In genomic region chr2:128408349-128409305, GRCh38 we compare ENCODE assay signal across 12 cellular contexts.
DNase-seq lines count a peak whose midpoint lies in the region; ATAC-seq, FAIRE-seq and TF ChIP-seq lines count a peak whose summit lies in the region.
"Had no signal": no experiment of that assay in that cellular context is flagged by ENCODE, and none has a peak within 500 bp of the region (broad histone marks: within the 10 kb centered on the region; RNA-seq: fewer than 3 reads in every experiment).

No MANE protein-coding gene starts in this region.

- no peak for TF ChIP-seq CTCF in epithelial cell of esophagus (IDR thresholded peaks at IDR 0.05; ENCODE audit: insufficient read depth, low read depth, low read length, missing control alignments)

- TF ChIP-seq POLR2A in GM12892 (IDR thresholded peaks at IDR 0.05; ENCODE audit: low read depth, low read length), result no peak

- no peak for FAIRE-seq in GM12892 (lab: Jason Lieb, UNC)

- H3K4me3 ChIP-seq in epithelial cell of esophagus (ENCODE audit: low read length), result no peak overlapping the region

- ATAC-seq in GM18909 (IDR thresholded peaks at IDR 0.05; ENCODE audit: poor library complexity, unreplicated experiment), result no peak
- ATAC-seq: HCT116 had no signal

- DNase-seq in AG20443 (ENCODE audit: low spot score) (peak; percentile 88), M059J (ENCODE audit: low read depth) (peak; percentile 61), epithelial cell of esophagus (ENCODE audit: low read depth) (peak; percentile 64), mucosa of gallbladder (ENCODE audit: low spot score) (peak; percentile 10), NCI-H2196 (lab: John Stamatoyannopoulos, UW; ENCODE audit: unreplicated experiment) (no peak), GM12892 (ENCODE audit: insufficient read length) (no peak), SKM-1 (lab: John Stamatoyannopoulos, UW; ENCODE audit: unreplicated experiment) (no peak)
- DNase-seq: Calu3; NCI-H446 treated with DMSO at 0.1 percent for 48 hours; stimulated activated CD8-positive, alpha-beta memory T cell treated with anti-CD3 and anti-CD28 coated beads, Interleukin-4, amount 100 ng/mL, for 48 hours had no signal

Comparison
In these comparisons a context has a peak if more than half of its experiments do, and no peak if none do; other contexts are left out.
1. DNase-seq: peak in AG20443 (single experiment), M059J (single experiment), epithelial cell of esophagus (single experiment) and mucosa of gallbladder (single experiment); none in NCI-H2196 (single experiment), GM12892 (single experiment) and SKM-1 (single experiment).